In genomic region chr10:3873728-3874461, GRCh38 we compare ENCODE assay signal across 8 cellular contexts.
DNase-seq lines count a peak whose midpoint lies in the region; ATAC-seq and TF ChIP-seq lines count a peak whose summit lies in the region.

No MANE protein-coding gene starts in this region.

- no peaks in the 10 kb centered on the region for H3K36me3 Mint-ChIP-seq in activated naive CD4-positive, alpha-beta T cell treated with anti-CD3 and anti-CD28 coated beads, Interleukin-2, amount 10 ng/mL, durations not matched to agents 7 days and 5 days
- no peaks in the 10 kb centered on the region for H3K36me3 Mint-ChIP-seq in immature natural killer cell

- H3K27ac ChIP-seq in HCT116 (ENCODE audit: low read depth, low read length) (no peak overlapping the region), upper lobe of left lung (peak overlapping the region in 3 of 4 donors; percentile 31 to 69 (median 57))

- peaks cover 60% of the 10 kb centered on the region for H3K4me1 Mint-ChIP-seq in activated naive CD4-positive, alpha-beta T cell treated with anti-CD3 and anti-CD28 coated beads, Interleukin-2, amount 10 ng/mL, durations not matched to agents 7 days and 5 days
- peaks cover 28 to 36% of the 10 kb centered on the region in 2 donors for H3K4me1 Mint-ChIP-seq in immature natural killer cell

- DNase-seq in SKM-1 treated with dmso at 0.1 percent for 144 hours (lab: John Stamatoyannopoulos, UW; ENCODE audit: unreplicated experiment) (peak; percentile 33), SKM-1 (lab: John Stamatoyannopoulos, UW; ENCODE audit: unreplicated experiment) (no peak), HCT116 (ENCODE audit: low read depth, low spot score) (peak; percentile 51), MV-4-11 (lab: John Stamatoyannopoulos, UW) (peak; percentile 98), immature natural killer cell (peak; percentile 75 to 84 (median 76)), upper lobe of left lung (no peak), OCI-M2 (lab: John Stamatoyannopoulos, UW; ENCODE audit: unreplicated experiment) (no peak)
- no peak for DNase-seq in activated naive CD4-positive, alpha-beta T cell treated with anti-CD3 and anti-CD28 coated beads, Interleukin-2, amount 10 ng/mL, durations not matched to agents 7 days and 5 days

- no peaks in the 10 kb centered on the region for H4K20me1 ChIP-seq in HCT116 (ENCODE audit: insufficient read depth)

- H3K4me3 ChIP-seq in HCT116 (replicated peaks in 1 of 2; ENCODE audit: low read depth in 1 of 2, low read length in 2 of 2) = no peak overlapping the region
- H3K4me3 ChIP-seq in upper lobe of left lung = no peak overlapping the region

- POLR2A ChIA-PET in HCT116 (lab: Charles Lee) = no interaction called here

- no peaks in the 10 kb centered on the region for H3K9me2 ChIP-seq in HCT116 (ENCODE audit: insufficient read depth)

- TF ChIP-seq CTCF in HCT116 (IDR thresholded peaks at IDR 0.05 in 2 of 3, conservative IDR thresholded peaks at IDR 0.05 in 1 of 3; ENCODE audit: borderline replicate concordance in 1 of 3, insufficient read depth in 1 of 3, low read depth in 2 of 3, low read length in 2 of 3) (no peak), upper lobe of left lung (IDR thresholded peaks at IDR 0.05) (no peak)

- RAD21 ChIA-PET in HCT116 (lab: Charles Lee; ENCODE audit: low non-redundant PET in 1 of 2, low total read pairs in 2 of 2, uncharacterized antibody in 2 of 2, unreplicated experiment in 2 of 2) = no interaction called here

- no peak overlapping the region for H3K4me2 ChIP-seq in HCT116 (ENCODE audit: low read length)

- no peak overlapping the region for H3K9ac ChIP-seq in HCT116 (ENCODE audit: low read length)

- no peaks in the 10 kb centered on the region for H3K36me3 ChIP-seq in HCT116 (ENCODE audit: control insufficient read depth in 1 of 2, insufficient read depth in 2 of 2, low read length in 2 of 2)
- no peaks in the 10 kb centered on the region for H3K36me3 ChIP-seq in upper lobe of left lung

- no peaks in the 10 kb centered on the region for H3K27me3 Mint-ChIP-seq in activated naive CD4-positive, alpha-beta T cell treated with anti-CD3 and anti-CD28 coated beads, Interleukin-2, amount 10 ng/mL, durations not matched to agents 7 days and 5 days
- peaks cover 0 to 2% (median 2%) of the 10 kb centered on the region in 3 donors for H3K27me3 Mint-ChIP-seq in immature natural killer cell (ENCODE audit: low read depth in 3 of 3)

- no peak for TF ChIP-seq RAD21 in HCT116 (IDR thresholded peaks at IDR 0.05; ENCODE audit: low read depth)

- CTCF ChIA-PET in HCT116 (lab: Charles Lee) = no interaction called here
- CTCF ChIA-PET in activated naive CD4-positive, alpha-beta T cell treated with anti-CD3 and anti-CD28 coated beads, Interleukin-2, amount 10 ng/mL, durations not matched to agents 7 days and 5 days (lab: Charles Lee) = interaction anchor here (1.6 kb wide), 1 partner anchor 61 kb away, joined by 4 read pairs; no protein-coding TSS in a partner anchor

- no peaks in the 10 kb centered on the region for H3K9me3 Mint-ChIP-seq in activated naive CD4-positive, alpha-beta T cell treated with anti-CD3 and anti-CD28 coated beads, Interleukin-2, amount 10 ng/mL, durations not matched to agents 7 days and 5 days
- H3K9me3 Mint-ChIP-seq in immature natural killer cell = no peaks in the 10 kb centered on the region

- H3K9me3 ChIP-seq in HCT116 (ENCODE audit: control insufficient read depth in 1 of 2, insufficient read depth in 1 of 2, low read depth in 1 of 2, low read length in 2 of 2) (no peaks in the 10 kb centered on the region), upper lobe of left lung (no peaks in the 10 kb centered on the region)

- ATAC-seq in HCT116 (no peak), upper lobe of left lung (ENCODE audit: low FRiP score in 2 of 2) (peak in 1 of 2 donors; percentile 84)

- intact Hi-C loops in HCT116 (cut with micrococcal nuclease) = no loop called here

- H3K4me3 Mint-ChIP-seq in activated naive CD4-positive, alpha-beta T cell treated with anti-CD3 and anti-CD28 coated beads, Interleukin-2, amount 10 ng/mL, durations not matched to agents 7 days and 5 days = no peak overlapping the region
- H3K4me3 Mint-ChIP-seq in immature natural killer cell = peak overlapping the region in 4 of 5 donors; percentile 3 to 36 (median 16)

- no peak overlapping the region for H2AFZ ChIP-seq in HCT116 (ENCODE audit: low read depth, low read length, poor library complexity, severe bottlenecking)

- TF ChIP-seq POLR2A in HCT116 (IDR thresholded peaks at IDR 0.05; ENCODE audit: borderline replicate concordance, extremely low read depth, insufficient read depth, insufficient read length) (no peak), upper lobe of left lung (IDR thresholded peaks at IDR 0.05) (no peak)

- H3K4me1 ChIP-seq in HCT116 (ENCODE audit: control insufficient read depth in 1 of 2, insufficient read depth in 2 of 2, low read length in 2 of 2) = peaks cover 1 to 25% of the 10 kb centered on the region in 2 experiments; a peak in 3 of 4 replicates
- peaks cover 9 to 15% (median 14%) of the 10 kb centered on the region in 4 donors for H3K4me1 ChIP-seq in upper lobe of left lung

- BruUV-seq in HCT116 (replicated peaks; lab: Mats Ljungman, UMichigan) = no TSS peak

- H3K27me3 ChIP-seq in HCT116 (ENCODE audit: insufficient read depth, low read length) (no peaks in the 10 kb centered on the region), upper lobe of left lung (no peaks in the 10 kb centered on the region)

- peak in 2 of 4 donors; percentile 24 to 32 for TF ChIP-seq EP300 in upper lobe of left lung (IDR thresholded peaks at IDR 0.05)

- H3K27ac Mint-ChIP-seq in activated naive CD4-positive, alpha-beta T cell treated with anti-CD3 and anti-CD28 coated beads, Interleukin-2, amount 10 ng/mL, durations not matched to agents 7 days and 5 days = peak overlapping the region; percentile 14
- peak overlapping the region; percentile 34 to 93 (median 78) for H3K27ac Mint-ChIP-seq in immature natural killer cell

- H3K79me2 ChIP-seq in HCT116 (ENCODE audit: insufficient read depth, low read length) = no peaks in the 10 kb centered on the region

- 65 to 66% methylated on average over 7 of the region's 7 CpGs for WGBS in upper lobe of left lung, 2 donors

TF ChIP-seq in HCT116, 20 proteins besides CTCF, POLR2A, EP300 and RAD21:
- no peak for TF ChIP-seq ZBTB33 (IDR thresholded peaks at IDR 0.05; ENCODE audit: extremely low read depth, insufficient replicate concordance, low read length)
- TF ChIP-seq CBX3 (IDR thresholded peaks at IDR 0.05; ENCODE audit: low read depth) = no peak
- no peak for TF ChIP-seq SIN3A (IDR thresholded peaks at IDR 0.05; ENCODE audit: low read depth)
- no peak for TF ChIP-seq EGR1 (IDR thresholded peaks at IDR 0.05; ENCODE audit: low read depth)
- TF ChIP-seq CEBPB (IDR thresholded peaks at IDR 0.05; ENCODE audit: low read depth) = no peak
- TF ChIP-seq SP1 (IDR thresholded peaks at IDR 0.05; ENCODE audit: low read depth) = no peak
- TF ChIP-seq ZNF274 (IDR thresholded peaks at IDR 0.05; ENCODE audit: low read depth, low read length) = no peak
TF ChIP-seq in HCT116: peak in this region for 0.

Comparison
In these comparisons a context has a peak if more than half of its experiments do, and no peak if none do; other contexts are left out.
1. DNase-seq: peak in SKM-1 treated with dmso at 0.1 percent for 144 hours (single experiment), HCT116 (single experiment), MV-4-11 (single experiment) and immature natural killer cell (3 of 3); none in SKM-1 (single experiment), activated naive CD4-positive, alpha-beta T cell treated with anti-CD3 and anti-CD28 coated beads, Interleukin-2, amount 10 ng/mL, durations not matched to agents 7 days and 5 days (single experiment), upper lobe of left lung (0 of 2) and OCI-M2 (single experiment).